Comparison of ENCODE assay signal across 10 cellular contexts in the genomic region with DNA sequence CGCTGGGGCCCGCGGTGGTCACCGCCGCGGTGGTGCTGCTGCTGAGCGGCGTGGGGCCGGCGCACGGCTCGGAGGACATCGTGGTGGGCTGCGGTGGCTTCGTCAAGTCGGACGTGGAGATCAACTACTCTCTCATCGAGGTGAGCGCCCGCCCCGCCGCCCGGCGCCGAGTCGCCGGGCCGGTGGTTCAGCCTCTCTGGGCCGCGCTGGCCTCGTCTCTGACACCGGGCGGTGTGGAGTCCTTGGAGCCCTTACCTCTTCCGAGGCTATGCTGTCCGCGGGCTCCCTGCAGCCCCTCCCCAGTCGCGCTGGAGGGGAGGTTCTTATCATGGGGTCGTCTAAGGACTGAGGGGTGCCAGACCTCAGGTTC. TPM values are rescaled to one million over a fixed set of nuclear protein-coding genes. Genes with fewer than 3 reads are reported as not detected.
DNase-seq lines count a peak whose midpoint lies in the region; ATAC-seq, FAIRE-seq and TF ChIP-seq lines count a peak whose summit lies in the region.
"Not testable (repeated sequence)": the region's sequence is repeated elsewhere in the genome, so short reads cannot be mapped to it uniquely, and the experiment has no call there.
"Had no signal": no experiment of that assay in that cellular context is flagged by ENCODE, and none has a peak within 500 bp of the region (broad histone marks: within the 10 kb centered on the region; RNA-seq: fewer than 3 reads in every experiment).

No MANE protein-coding gene starts in this region.

- H3K9ac ChIP-seq in K562 (ENCODE audit: insufficient read depth in 1 of 2, low read depth in 2 of 2, low read length in 2 of 2): not testable (repeated sequence)

- H3K9me3 Mint-ChIP-seq in CD4-positive, alpha-beta T cell; GM23338; stimulated activated naive B cell treated with anti-CD40 and anti-IgM and Interleukin-4, amounts not matched to agents 10 μg/mL and 1 μg/mL and 100 μg/mL, for 72 hours: not testable (repeated sequence)

- H3K4me1 Mint-ChIP-seq in CD4-positive, alpha-beta T cell (ENCODE audit: low read depth): peaks cover 13% of the 10 kb centered on the region
- H3K4me1 Mint-ChIP-seq in GM23338; stimulated activated naive B cell treated with anti-CD40 and anti-IgM and Interleukin-4, amounts not matched to agents 10 μg/mL and 1 μg/mL and 100 μg/mL, for 72 hours: not testable (repeated sequence)

- peak overlapping the region; percentile 71 for H3K27ac Mint-ChIP-seq in CD4-positive, alpha-beta T cell
- H3K27ac Mint-ChIP-seq in GM23338; stimulated activated naive B cell treated with anti-CD40 and anti-IgM and Interleukin-4, amounts not matched to agents 10 μg/mL and 1 μg/mL and 100 μg/mL, for 72 hours: not testable (repeated sequence)

- not testable (repeated sequence) for H3F3A ChIP-seq in GM23338 (replicated peaks; ENCODE audit: low read depth)

- CTCF ChIA-PET in CD4-positive, alpha-beta T cell (lab: Charles Lee); Panc1 (lab: Charles Lee); K562 (lab: Yijun Ruan, JAX; ENCODE audit: low intra/inter-chr PET ratio): not testable (repeated sequence)

- not testable (repeated sequence) for H3K36me3 ChIP-seq in GM23338 (ENCODE audit: insufficient read depth); Panc1 (ENCODE audit: control insufficient read depth, insufficient read depth, low read length); K562 (ENCODE audit: control insufficient read depth, insufficient read depth, low read length)

- DNase-seq in CD4-positive, alpha-beta T cell; GM23338 (ENCODE audit: low spot score); Panc1 (ENCODE audit: low read depth, low spot score); K562 (ENCODE audit: extremely low read depth in 1 of 4, low spot score in 3 of 4); left lobe of liver (ENCODE audit: low spot score); stimulated activated naive B cell treated with anti-CD40 and anti-IgM and Interleukin-4, amounts not matched to agents 10 μg/mL and 1 μg/mL and 100 μg/mL, for 72 hours: not testable (repeated sequence)

- not testable (repeated sequence) for TF ChIP-seq RAD21 in K562 (CRISPR knock-in tag; conservative IDR thresholded peaks at IDR 0.05 in 1 of 2, IDR thresholded peaks at IDR 0.05 in 1 of 2)

- TF ChIP-seq CTCF in CD4-positive, alpha-beta T cell (IDR thresholded peaks at IDR 0.05); GM23338 (conservative IDR thresholded peaks at IDR 0.05; ENCODE audit: low read depth in 2 of 2); Panc1 (IDR thresholded peaks at IDR 0.05); K562 (IDR thresholded peaks at IDR 0.05 in 2 of 3, conservative IDR thresholded peaks at IDR 0.05 in 1 of 3; ENCODE audit: insufficient read depth in 2 of 3, low read depth in 1 of 3, low read length in 3 of 3): not testable (repeated sequence)

- H3K79me2 ChIP-seq in GM23338 (replicated peaks; ENCODE audit: insufficient read depth); K562 (ENCODE audit: control insufficient read depth, insufficient read depth, low read length): not testable (repeated sequence)

- no CpG with 5 or more reads among the region's 39 CpGs for WGBS in K562 (ENCODE audit: insufficient coverage, low coverage, missing lambda C conversion rate)

- H4K20me1 ChIP-seq in GM23338 (replicated peaks; ENCODE audit: insufficient read depth); K562 (replicated peaks; ENCODE audit: control insufficient read depth, insufficient read depth, low read length): not testable (repeated sequence)

- H3K27me3 Mint-ChIP-seq in CD4-positive, alpha-beta T cell; GM23338 (ENCODE audit: insufficient read depth, low read depth, poor library complexity); stimulated activated naive B cell treated with anti-CD40 and anti-IgM and Interleukin-4, amounts not matched to agents 10 μg/mL and 1 μg/mL and 100 μg/mL, for 72 hours: not testable (repeated sequence)

- not testable (repeated sequence) for H3K4me1 ChIP-seq in GM23338 (ENCODE audit: insufficient read depth); Panc1 (ENCODE audit: control insufficient read depth, insufficient read depth, low read length); K562 (replicated peaks in 1 of 2; ENCODE audit: control insufficient read depth in 2 of 2, insufficient read depth in 2 of 2, low read length in 2 of 2)

- in situ Hi-C loops in Panc1 (cut with HindIII; ENCODE audit: low pct_unique_long_range_greater_than_20kb, low sequenced_read_pairs): not testable (repeated sequence)
- in situ Hi-C loops in K562 (cut with MboI): loop anchor here (10.0 kb wide), 1 partner anchor 1398 kb away; the partner anchor contains the start of gene NOMO1

- POLR2A ChIA-PET in CD4-positive, alpha-beta T cell (lab: Charles Lee); Panc1 (lab: Charles Lee); K562 (lab: Yijun Ruan, JAX): not testable (repeated sequence)

- not testable (repeated sequence) for H3K4me3 Mint-ChIP-seq in CD4-positive, alpha-beta T cell; GM23338; stimulated activated naive B cell treated with anti-CD40 and anti-IgM and Interleukin-4, amounts not matched to agents 10 μg/mL and 1 μg/mL and 100 μg/mL, for 72 hours

- H3K36me3 Mint-ChIP-seq in CD4-positive, alpha-beta T cell (ENCODE audit: low read depth): peaks cover 13% of the 10 kb centered on the region
- not testable (repeated sequence) for H3K36me3 Mint-ChIP-seq in GM23338 (ENCODE audit: low read depth); stimulated activated naive B cell treated with anti-CD40 and anti-IgM and Interleukin-4, amounts not matched to agents 10 μg/mL and 1 μg/mL and 100 μg/mL, for 72 hours

- not testable (repeated sequence) for FAIRE-seq in K562 (lab: Jason Lieb, UNC)

- intact Hi-C loops in CD4-positive, alpha-beta T cell (cut with DNase I, micrococcal nuclease); Panc1 (cut with micrococcal nuclease; ENCODE audit: unreplicated experiment); K562 (cut with micrococcal nuclease): not testable (repeated sequence)

- H3K9me1 ChIP-seq in K562 (ENCODE audit: control insufficient read depth, insufficient read depth, low read length): not testable (repeated sequence)

- BruUV-seq in Panc1 (replicated peaks; lab: Mats Ljungman, UMichigan); K562 (replicated peaks; lab: Mats Ljungman, UMichigan): not testable (repeated sequence)

- H3K9me3 ChIP-seq in CD4-positive, alpha-beta T cell (ENCODE audit: control insufficient read depth, low read length); Panc1 (ENCODE audit: control insufficient read depth, insufficient read depth, low read depth, low read length); K562 (replicated peaks; ENCODE audit: control insufficient read depth, insufficient read depth, low read depth, low read length): not testable (repeated sequence)

- not testable (repeated sequence) for H3K4me2 ChIP-seq in GM23338; K562 (ENCODE audit: insufficient read depth, low read length)

- not testable (repeated sequence) for H3K27me3 ChIP-seq in CD4-positive, alpha-beta T cell (ENCODE audit: control insufficient read depth, insufficient read depth, low read length); GM23338 (ENCODE audit: insufficient read depth); Panc1 (ENCODE audit: control insufficient read depth, insufficient read depth, low read length); K562 (ENCODE audit: control insufficient read depth in 2 of 2, insufficient read depth in 2 of 2, low read length in 2 of 2)

- not testable (repeated sequence) for H3K9me2 ChIP-seq in GM23338 (ENCODE audit: insufficient read depth)

- TF ChIP-seq POLR2A in K562 (conservative IDR thresholded peaks at IDR 0.05): not testable (repeated sequence)

- not testable (repeated sequence) for H3K4me3 ChIP-seq in GM23338
- H3K4me3 ChIP-seq in Panc1 (ENCODE audit: low read depth in 2 of 2, low read length in 2 of 2) (peak overlapping the region in 1 of 2 experiments; percentile 22; a peak in 1 of 4 replicates), K562 (peak overlapping the region; percentile 19; the same call in 1 of the 2 replicates)

- not testable (repeated sequence) for H2AFZ ChIP-seq in GM23338; K562 (ENCODE audit: low read depth, low read length)

- not testable (repeated sequence) for TF ChIP-seq EP300 in K562 (IDR thresholded peaks at IDR 0.05; ENCODE audit: low read length)

- H3K27ac ChIP-seq in CD4-positive, alpha-beta T cell (ENCODE audit: low read depth, low read length); GM23338 (ENCODE audit: low read depth); Panc1 (ENCODE audit: low read length); K562 (ENCODE audit: extremely low read depth, low read depth, low read length): not testable (repeated sequence)

- peak; percentile 26 for ATAC-seq in CD4-positive, alpha-beta T cell (ENCODE audit: poor library complexity)
- ATAC-seq in GM19395 (IDR thresholded peaks at IDR 0.05; ENCODE audit: unreplicated experiment): peak; percentile 50
- ATAC-seq in GM23338: peak; percentile 74
- peak; percentile 41 for ATAC-seq in HG03103 (IDR thresholded peaks at IDR 0.05; ENCODE audit: low read depth, unreplicated experiment)
- peak; percentile 68 for ATAC-seq in Panc1
- peak; percentile 72 for ATAC-seq in K562
- peak; percentile 63 for ATAC-seq in left lobe of liver
- ATAC-seq in stimulated activated naive B cell treated with anti-CD40 and anti-IgM and Interleukin-4, amounts not matched to agents 10 μg/mL and 1 μg/mL and 100 μg/mL, for 72 hours (replicated peaks): peak; percentile 50 to 56

RNA-seq across cellular contexts. Expression of gene NOMO3, which starts 0.3 kb away (rescaled TPM):
- total RNA-seq in CD4-positive, alpha-beta T cell: 10 to 100 TPM; 24.8 to 26.9 TPM
- total RNA-seq in GM23338 (2014; rRNA removed; shearing (Covaris generic)): 25.9 and 28.3 TPM in 2 replicates
- polyA plus RNA-seq in GM23338 (2016; fragmentation: Nextera tagmentation; extraction: Ambion mirVana) (8.7 and 9.2 TPM in 2 replicates), K562 (2011; rRNA removed) (22.4 and 27.0 TPM in 2 replicates), K562 (2014; fragmentation: Illumina TruSeq; extraction: Trizol) (26.1 and 37.2 TPM in 2 replicates), K562 (2014; fragmentation: Nextera tagmentation; extraction: Ambion mirVana) (1 to 10 TPM; 1.0 to 3.1 TPM), K562 (2014; rRNA removed) (7.3 and 9.1 TPM in 2 replicates)
- total RNA-seq in Panc1 (2021; ENCODE audit: unreplicated experiment) (102 TPM), K562 (2014; rRNA removed) (7.0 and 12.1 TPM in 2 replicates), K562 (2014; rRNA removed; fragmentation: Illumina TruSeq; extraction: Trizol) (12.7 and 16.3 TPM in 2 replicates), K562 (2015; rRNA removed; fragmentation: Illumina TruSeq; extraction: Trizol) (12.5 and 15.3 TPM in 2 replicates), K562 (2021) (20.2 and 21.3 TPM in 2 replicates), left lobe of liver (19.1 TPM)
- 106 TPM for polyA plus RNA-seq in Panc1 (2012; ENCODE audit: insufficient read length)
- total RNA-seq in K562 (2011; cell fraction: chromatin; rRNA removed; ENCODE audit: low replicate concordance): 192 and 230 TPM in 2 replicates
- 120 and 136 TPM in 2 replicates for total RNA-seq in K562 (2011; cell fraction: nucleolus; rRNA removed)
- 155 and 200 TPM in 2 replicates for total RNA-seq in K562 (2011; cell fraction: nucleoplasm; rRNA removed)
- polyA plus RNA-seq in K562 (2011; cell fraction: cytosol; rRNA removed): 5.8 and 10.8 TPM in 2 replicates
- polyA plus RNA-seq in K562 (2011; cell fraction: nucleus; rRNA removed): 64.5 and 80.3 TPM in 2 replicates
- polyA plus RNA-seq in K562 (2012): 15.8 and 30.5 TPM in 2 replicates
- polyA minus RNA-seq in K562 (2011; rRNA and poly(A)+ RNA removed): 42.8 and 58.4 TPM in 2 replicates
- polyA minus RNA-seq in K562 (2011; cell fraction: cytosol; rRNA and poly(A)+ RNA removed): 17.9 and 22.8 TPM in 2 replicates
- 27.1 and 43.2 TPM in 2 replicates for polyA minus RNA-seq in K562 (2011; cell fraction: nucleus; rRNA and poly(A)+ RNA removed)

RNA-seq across cellular contexts. Expression of gene ABCC6, which starts 9.4 kb away (rescaled TPM):
- total RNA-seq in CD4-positive, alpha-beta T cell: not detected
- 0.16 and 0.73 TPM in 2 replicates for total RNA-seq in GM23338 (2014; rRNA removed; shearing (Covaris generic))
- polyA plus RNA-seq in GM23338 (2016; fragmentation: Nextera tagmentation; extraction: Ambion mirVana) (1.4 and 2.8 TPM in 2 replicates), K562 (2011; rRNA removed) (0.03 and 0.18 TPM in 2 replicates), K562 (2014; fragmentation: Illumina TruSeq; extraction: Trizol) (not detected in 2 replicates), K562 (2014; fragmentation: Nextera tagmentation; extraction: Ambion mirVana) (under 1 TPM; 0.03 to 0.17 TPM), K562 (2014; rRNA removed) (0.46 TPM in 1 of 2 replicates, not detected in the other)
- total RNA-seq in Panc1 (2021; ENCODE audit: unreplicated experiment) (2.9 TPM), K562 (2014; rRNA removed) (0.16 TPM in 1 of 2 replicates, not detected in the other), K562 (2014; rRNA removed; fragmentation: Illumina TruSeq; extraction: Trizol) (not detected in 2 replicates), K562 (2015; rRNA removed; fragmentation: Illumina TruSeq; extraction: Trizol) (not detected in 2 replicates), K562 (2021) (0.07 TPM in 1 of 2 replicates, not detected in the other), left lobe of liver (128 TPM)
- 2.7 TPM for polyA plus RNA-seq in Panc1 (2012; ENCODE audit: insufficient read length)
- 0.86 TPM in 1 of 2 replicates, not detected in the other for total RNA-seq in K562 (2011; cell fraction: chromatin; rRNA removed; ENCODE audit: low replicate concordance)
- 0.50 TPM in 1 of 2 replicates, not detected in the other for total RNA-seq in K562 (2011; cell fraction: nucleolus; rRNA removed)
- total RNA-seq in K562 (2011; cell fraction: nucleoplasm; rRNA removed): 0.15 TPM in 1 of 2 replicates, not detected in the other
- 0.07 and 0.24 TPM in 2 replicates for polyA plus RNA-seq in K562 (2011; cell fraction: cytosol; rRNA removed)
- polyA plus RNA-seq in K562 (2011; cell fraction: nucleus; rRNA removed): 0.11 and 0.14 TPM in 2 replicates
- 0.07 and 0.23 TPM in 2 replicates for polyA plus RNA-seq in K562 (2012)
- not detected in 2 replicates for polyA minus RNA-seq in K562 (2011; rRNA and poly(A)+ RNA removed)
- not detected in 2 replicates for polyA minus RNA-seq in K562 (2011; cell fraction: cytosol; rRNA and poly(A)+ RNA removed)
- polyA minus RNA-seq in K562 (2011; cell fraction: nucleus; rRNA and poly(A)+ RNA removed): not detected in 2 replicates
- total RNA-seq: bronchial epithelial cell; T-helper 2 cell treated with Interferon-gamma antibody and Interleukin-4, amounts not matched to agents 100 ng/mL and 5 ng/mL, for 36 hours had no signal

Comparison
In these comparisons a context has a peak if more than half of its experiments do, and no peak if none do; other contexts are left out.
1. RNA of gene ABCC6, which starts 9.4 kb away (total RNA-seq): 128 TPM in left lobe of liver (single experiment); 2.9 TPM in Panc1 (single experiment), 0.16 to 0.73 TPM in GM23338, 0.07 to 0.86 TPM in K562 and not detected in CD4-positive, alpha-beta T cell; every median in the first group is over 10 times any median in the second.
2. Peak in every context shown above with its lines, with median percentiles within 50 percentile points of each other: ATAC-seq.